Comparison of ENCODE assay signal across 8 cellular contexts in genomic region chr6:27830212-27830664, GRCh38.
DNase-seq lines count a peak whose midpoint lies in the region; ATAC-seq and TF ChIP-seq lines count a peak whose summit lies in the region.
"Had no signal": no experiment of that assay in that cellular context is flagged by ENCODE, and none has a peak within 500 bp of the region (broad histone marks: within the 10 kb centered on the region; RNA-seq: fewer than 3 reads in every experiment).

No MANE protein-coding gene starts in this region.

- peaks cover 35% of the 10 kb centered on the region for H3F3A ChIP-seq in SU-DHL-6 (ENCODE audit: insufficient read depth)

- RAD21 ChIA-PET in HCT116 (lab: Charles Lee; ENCODE audit: low non-redundant PET in 1 of 2, low total read pairs in 2 of 2, uncharacterized antibody in 2 of 2, unreplicated experiment in 2 of 2): interaction anchor here in 1 of 2 experiments (1.1 kb wide), 1 partner anchor 66 kb away, joined by 3 read pairs; no protein-coding TSS in a partner anchor

- H3K27ac ChIP-seq in HCT116 (ENCODE audit: low read depth, low read length) (peak overlapping the region; percentile 94), SU-DHL-6 (ENCODE audit: low read depth, low read length) (peak overlapping the region; percentile 90), skin epidermis (peak overlapping the region in 18 of 21 experiments; percentile 3 to 87 (median 72))

- peak overlapping the region; percentile 69 for H3K4me2 ChIP-seq in HCT116 (ENCODE audit: low read length)
- peak overlapping the region; percentile 56 for H3K4me2 ChIP-seq in SU-DHL-6 (ENCODE audit: low read depth, low read length, poor library complexity, severe bottlenecking)

- TF ChIP-seq RAD21 in HCT116 (IDR thresholded peaks at IDR 0.05; ENCODE audit: low read depth): no peak

- no peaks in the 10 kb centered on the region for H3K9me3 ChIP-seq in HCT116 (ENCODE audit: control insufficient read depth in 1 of 2, insufficient read depth in 1 of 2, low read depth in 1 of 2, low read length in 2 of 2)
- H3K9me3 ChIP-seq in SU-DHL-6 (ENCODE audit: insufficient read depth, low read length): no peaks in the 10 kb centered on the region

- H3K79me2 ChIP-seq in HCT116 (ENCODE audit: insufficient read depth, low read length) (no peaks in the 10 kb centered on the region), SU-DHL-6 (ENCODE audit: insufficient read depth, low read length) (peaks cover 6% of the 10 kb centered on the region; the same call in 1 of the 2 replicates)

- H2AFZ ChIP-seq in HCT116 (ENCODE audit: low read depth, low read length, poor library complexity, severe bottlenecking) (no peak overlapping the region), SU-DHL-6 (ENCODE audit: low read depth, low read length, severe bottlenecking) (peak overlapping the region; percentile 10)

- POLR2A ChIA-PET in HCT116 (lab: Charles Lee): interaction anchor here (0.7 to 11.9 kb wide), 8 partner anchors 9 to 1235 kb away, joined by 3 to 422 read pairs (median 90); a partner anchor contains a TSS

- no peaks in the 10 kb centered on the region for H3K36me3 ChIP-seq in HCT116 (ENCODE audit: control insufficient read depth in 1 of 2, insufficient read depth in 2 of 2, low read length in 2 of 2)
- peaks cover 11% of the 10 kb centered on the region for H3K36me3 ChIP-seq in SU-DHL-6 (ENCODE audit: low read length)

- intact Hi-C loops in HCT116 (cut with micrococcal nuclease): no loop called here

- TF ChIP-seq CTCF in HCT116 (IDR thresholded peaks at IDR 0.05 in 2 of 3, conservative IDR thresholded peaks at IDR 0.05 in 1 of 3; ENCODE audit: borderline replicate concordance in 1 of 3, insufficient read depth in 1 of 3, low read depth in 2 of 3, low read length in 2 of 3) (no peak), SU-DHL-6 (IDR thresholded peaks at IDR 0.05; ENCODE audit: insufficient read depth, low read length, poor library complexity, severe bottlenecking) (no peak), fibroblast of villous mesenchyme (IDR thresholded peaks at IDR 0.05; ENCODE audit: insufficient read depth, low read depth, low read length) (no peak), GM13976 (IDR thresholded peaks at IDR 0.05; ENCODE audit: borderline replicate concordance, control extremely low read depth, extremely low read depth, insufficient read depth, missing control alignments) (no peak)

- peaks cover 16 to 37% of the 10 kb centered on the region in 2 experiments; a peak in 3 of 4 replicates for H3K4me1 ChIP-seq in HCT116 (ENCODE audit: control insufficient read depth in 1 of 2, insufficient read depth in 2 of 2, low read length in 2 of 2)

- no peak for TF ChIP-seq POLR2A in HCT116 (IDR thresholded peaks at IDR 0.05; ENCODE audit: borderline replicate concordance, extremely low read depth, insufficient read depth, insufficient read length)

- H3K27me3 ChIP-seq in HCT116 (ENCODE audit: insufficient read depth, low read length) (no peaks in the 10 kb centered on the region), SU-DHL-6 (ENCODE audit: low read length) (no peaks in the 10 kb centered on the region)

- CTCF ChIA-PET in HCT116 (lab: Charles Lee): no interaction called here

- H4K20me1 ChIP-seq in HCT116 (ENCODE audit: insufficient read depth): no peaks in the 10 kb centered on the region
- H4K20me1 ChIP-seq in SU-DHL-6 (ENCODE audit: low read depth, low read length): no peaks in the 10 kb centered on the region

- peak; percentile 2; the same call in 1 of the 2 replicates for ATAC-seq in HCT116
- ATAC-seq in HG02678 (IDR thresholded peaks at IDR 0.05; ENCODE audit: unreplicated experiment): no peak

- in situ Hi-C loops in GM13976 (cut with MboI; ENCODE audit: low sequenced_read_pairs, unreplicated experiment): loop anchor here (10.0 kb wide), 1 partner anchor 1795 kb away; a partner anchor contains a TSS

- BruUV-seq in HCT116 (replicated peaks; lab: Mats Ljungman, UMichigan): no TSS peak

- DNase-seq in HCT116 (ENCODE audit: low read depth, low spot score) (no peak), fibroblast of villous mesenchyme (ENCODE audit: low read depth) (peak; percentile 31), GM13976 (ENCODE audit: low spot score) (no peak), NCI-H1048 (lab: John Stamatoyannopoulos, UW) (no peak)
- DNase-seq: activated gamma-delta T cell had no signal

- H3K4me3 ChIP-seq in HCT116 (replicated peaks in 1 of 2; ENCODE audit: low read depth in 1 of 2, low read length in 2 of 2): peak overlapping the region; percentile 54 to 70
- peak overlapping the region; percentile 37 for H3K4me3 ChIP-seq in SU-DHL-6 (ENCODE audit: insufficient read depth, low read length, poor library complexity, severe bottlenecking)
- H3K4me3 ChIP-seq in fibroblast of villous mesenchyme (ENCODE audit: low read depth, low read length): peak overlapping the region; percentile 67
- H3K4me3 ChIP-seq in skin epidermis: peak overlapping the region in 6 of 7 experiments; percentile 28 to 50 (median 36)

- H3K9ac ChIP-seq in HCT116 (ENCODE audit: low read length) (peak overlapping the region; percentile 87), SU-DHL-6 (ENCODE audit: low read length) (peak overlapping the region; percentile 53)

- no peaks in the 10 kb centered on the region for H3K9me2 ChIP-seq in HCT116 (ENCODE audit: insufficient read depth)
- no peaks in the 10 kb centered on the region for H3K9me2 ChIP-seq in SU-DHL-6 (replicated peaks; ENCODE audit: insufficient read depth, low read length)

TF ChIP-seq in HCT116, 20 proteins besides CTCF, POLR2A, EP300 and RAD21:
- TF ChIP-seq SP1 (IDR thresholded peaks at IDR 0.05; ENCODE audit: low read depth): no peak
- no peak for TF ChIP-seq YY1 (IDR thresholded peaks at IDR 0.05; ENCODE audit: extremely low read depth, insufficient replicate concordance, low read depth, low read length)
- TF ChIP-seq, protein P1, sequence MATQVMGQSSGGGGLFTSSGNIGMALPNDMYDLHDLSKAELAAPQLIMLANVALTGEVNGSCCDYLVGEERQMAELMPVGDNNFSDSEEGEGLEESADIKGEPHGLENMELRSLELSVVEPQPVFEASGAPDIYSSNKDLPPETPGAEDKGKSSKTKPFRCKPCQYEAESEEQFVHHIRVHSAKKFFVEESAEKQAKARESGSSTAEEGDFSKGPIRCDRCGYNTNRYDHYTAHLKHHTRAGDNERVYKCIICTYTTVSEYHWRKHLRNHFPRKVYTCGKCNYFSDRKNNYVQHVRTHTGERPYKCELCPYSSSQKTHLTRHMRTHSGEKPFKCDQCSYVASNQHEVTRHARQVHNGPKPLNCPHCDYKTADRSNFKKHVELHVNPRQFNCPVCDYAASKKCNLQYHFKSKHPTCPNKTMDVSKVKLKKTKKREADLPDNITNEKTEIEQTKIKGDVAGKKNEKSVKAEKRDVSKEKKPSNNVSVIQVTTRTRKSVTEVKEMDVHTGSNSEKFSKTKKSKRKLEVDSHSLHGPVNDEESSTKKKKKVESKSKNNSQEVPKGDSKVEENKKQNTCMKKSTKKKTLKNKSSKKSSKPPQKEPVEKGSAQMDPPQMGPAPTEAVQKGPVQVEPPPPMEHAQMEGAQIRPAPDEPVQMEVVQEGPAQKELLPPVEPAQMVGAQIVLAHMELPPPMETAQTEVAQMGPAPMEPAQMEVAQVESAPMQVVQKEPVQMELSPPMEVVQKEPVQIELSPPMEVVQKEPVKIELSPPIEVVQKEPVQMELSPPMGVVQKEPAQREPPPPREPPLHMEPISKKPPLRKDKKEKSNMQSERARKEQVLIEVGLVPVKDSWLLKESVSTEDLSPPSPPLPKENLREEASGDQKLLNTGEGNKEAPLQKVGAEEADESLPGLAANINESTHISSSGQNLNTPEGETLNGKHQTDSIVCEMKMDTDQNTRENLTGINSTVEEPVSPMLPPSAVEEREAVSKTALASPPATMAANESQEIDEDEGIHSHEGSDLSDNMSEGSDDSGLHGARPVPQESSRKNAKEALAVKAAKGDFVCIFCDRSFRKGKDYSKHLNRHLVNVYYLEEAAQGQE (IDR thresholded peaks at IDR 0.05; ENCODE audit: low read depth): no peak
- TF ChIP-seq, protein P2, sequence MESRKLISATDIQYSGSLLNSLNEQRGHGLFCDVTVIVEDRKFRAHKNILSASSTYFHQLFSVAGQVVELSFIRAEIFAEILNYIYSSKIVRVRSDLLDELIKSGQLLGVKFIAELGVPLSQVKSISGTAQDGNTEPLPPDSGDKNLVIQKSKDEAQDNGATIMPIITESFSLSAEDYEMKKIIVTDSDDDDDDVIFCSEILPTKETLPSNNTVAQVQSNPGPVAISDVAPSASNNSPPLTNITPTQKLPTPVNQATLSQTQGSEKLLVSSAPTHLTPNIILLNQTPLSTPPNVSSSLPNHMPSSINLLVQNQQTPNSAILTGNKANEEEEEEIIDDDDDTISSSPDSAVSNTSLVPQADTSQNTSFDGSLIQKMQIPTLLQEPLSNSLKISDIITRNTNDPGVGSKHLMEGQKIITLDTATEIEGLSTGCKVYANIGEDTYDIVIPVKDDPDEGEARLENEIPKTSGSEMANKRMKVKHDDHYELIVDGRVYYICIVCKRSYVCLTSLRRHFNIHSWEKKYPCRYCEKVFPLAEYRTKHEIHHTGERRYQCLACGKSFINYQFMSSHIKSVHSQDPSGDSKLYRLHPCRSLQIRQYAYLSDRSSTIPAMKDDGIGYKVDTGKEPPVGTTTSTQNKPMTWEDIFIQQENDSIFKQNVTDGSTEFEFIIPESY (IDR thresholded peaks at IDR 0.05; ENCODE audit: extremely low read depth, insufficient replicate concordance, low read length): no peak
- no peak for TF ChIP-seq CBX3 (IDR thresholded peaks at IDR 0.05; ENCODE audit: low read depth)
- no peak for TF ChIP-seq ELF1 (IDR thresholded peaks at IDR 0.05; ENCODE audit: borderline replicate concordance, low read depth)
- no peak for TF ChIP-seq TCF7L2 (IDR thresholded peaks at IDR 0.05; ENCODE audit: borderline replicate concordance, extremely low read depth, insufficient read depth, insufficient read length)
- TF ChIP-seq POLR2AphosphoS5 (IDR thresholded peaks at IDR 0.05; ENCODE audit: low read depth, low read length): no peak
- TF ChIP-seq, protein P3, sequence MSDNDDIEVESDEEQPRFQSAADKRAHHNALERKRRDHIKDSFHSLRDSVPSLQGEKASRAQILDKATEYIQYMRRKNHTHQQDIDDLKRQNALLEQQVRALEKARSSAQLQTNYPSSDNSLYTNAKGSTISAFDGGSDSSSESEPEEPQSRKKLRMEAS (IDR thresholded peaks at IDR 0.05): no peak
- no peak for TF ChIP-seq SRF (IDR thresholded peaks at IDR 0.05; ENCODE audit: low read depth)
- TF ChIP-seq SIN3A (IDR thresholded peaks at IDR 0.05; ENCODE audit: low read depth): no peak
- TF ChIP-seq EZH2 (IDR thresholded peaks at IDR 0.05): no peak
- no peak; the same call in 1 of the 2 replicates for TF ChIP-seq CEBPB (IDR thresholded peaks at IDR 0.05; ENCODE audit: low read depth)
